ENCODE assay signal across 8 cellular contexts in the genomic region with DNA sequence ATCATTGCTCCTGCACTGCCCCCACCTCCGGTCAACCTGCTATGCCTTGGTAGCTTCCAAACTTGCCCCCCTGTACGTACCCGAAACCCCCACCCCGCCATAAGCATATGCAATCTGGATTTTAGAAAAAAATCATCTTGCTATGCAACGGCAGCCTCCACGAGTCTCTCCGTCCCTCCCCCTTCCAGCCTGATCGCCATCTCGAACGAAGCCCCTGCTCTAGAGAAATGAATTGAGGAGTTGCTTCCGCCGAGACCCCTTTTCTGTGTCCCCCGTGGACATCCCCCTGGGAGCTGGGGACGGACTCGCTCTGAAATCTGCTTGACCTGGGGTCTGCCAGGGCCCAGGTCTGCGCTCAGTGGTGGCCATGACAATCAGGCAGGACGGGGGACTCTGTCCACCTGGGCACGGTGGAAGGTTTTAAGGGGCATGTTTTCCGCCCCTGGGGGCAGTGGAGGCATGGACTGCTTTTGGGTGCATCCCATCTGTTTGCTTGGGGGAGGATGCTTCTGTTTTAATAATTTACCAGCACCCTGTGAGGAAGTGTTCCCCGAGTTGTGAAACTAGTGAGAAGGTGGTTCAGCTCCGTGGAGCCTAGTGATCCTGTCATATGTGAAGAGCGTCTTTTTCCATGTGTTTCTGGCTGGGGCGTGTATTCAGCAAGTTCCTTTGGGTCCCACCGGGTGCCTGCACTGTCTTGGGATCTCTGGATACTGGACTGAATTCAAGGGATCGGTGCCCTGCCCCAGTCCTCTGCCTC.
DNase-seq lines count a peak whose midpoint lies in the region; ATAC-seq and TF ChIP-seq lines count a peak whose summit lies in the region.

No MANE protein-coding gene starts in this region.

- peaks cover 43% of the 10 kb centered on the region for H3K4me1 Mint-ChIP-seq in nephron

- TF ChIP-seq CTCF in RWPE1 (conservative IDR thresholded peaks at IDR 0.05; ENCODE audit: low read depth) (no peak), nephron (IDR thresholded peaks at IDR 0.05; ENCODE audit: unreplicated experiment in 3 of 3) (no peak)

- H3K27ac ChIP-seq in RWPE1 = peak overlapping the region; percentile 91

- peaks cover 4% of the 10 kb centered on the region for H3K36me3 Mint-ChIP-seq in nephron (ENCODE audit: low read depth)

- CTCF ChIA-PET in RWPE1 (lab: Yijun Ruan, JAX) = interaction anchor here (0.7 to 1.0 kb wide), 3 partner anchors 31 to 61 kb away, joined by 3 to 4 read pairs (median 3); no protein-coding TSS in a partner anchor

- POLR2A ChIA-PET in RWPE1 (lab: Yijun Ruan, JAX; ENCODE audit: low non-redundant PET) = no interaction called here

- peak; percentile 11 for DNase-seq in stimulated activated CD4-positive, alpha-beta T cell treated with anti-CD3 and anti-CD28 coated beads, Interleukin-4, amount 100 ng/mL, for 24 hours
- no peak for DNase-seq in stimulated activated CD4-positive, alpha-beta T cell treated with anti-CD3 and anti-CD28 coated beads, Interleukin-2, amount 100 ng/mL, for 48 hours
- no peak for DNase-seq in RWPE1 (ENCODE audit: low spot score)
- peak; percentile 58 for DNase-seq in ecto neural progenitor cell (ENCODE audit: low spot score)

- H3K9me3 Mint-ChIP-seq in nephron = no peaks in the 10 kb centered on the region

- ATAC-seq in GM21786 (IDR thresholded peaks at IDR 0.05; ENCODE audit: unreplicated experiment) = no peak
- no peak for ATAC-seq in GM21528 (IDR thresholded peaks at IDR 0.05; ENCODE audit: low FRiP score, unreplicated experiment)
- no peak for ATAC-seq in GM19455 (IDR thresholded peaks at IDR 0.05; ENCODE audit: unreplicated experiment)

- peak overlapping the region; percentile 39 to 87 (median 85) for H3K27ac Mint-ChIP-seq in nephron

- H3K4me3 Mint-ChIP-seq in nephron = peak overlapping the region; percentile 96 to 100 (median 99)

- no peaks in the 10 kb centered on the region for H3K27me3 Mint-ChIP-seq in nephron (ENCODE audit: low read depth)

Comparison
In these comparisons a context has a peak if more than half of its experiments do, and no peak if none do; other contexts are left out.
1. DNase-seq: peak in stimulated activated CD4-positive, alpha-beta T cell treated with anti-CD3 and anti-CD28 coated beads, Interleukin-4, amount 100 ng/mL, for 24 hours (single experiment) and ecto neural progenitor cell (single experiment); none in stimulated activated CD4-positive, alpha-beta T cell treated with anti-CD3 and anti-CD28 coated beads, Interleukin-2, amount 100 ng/mL, for 48 hours (0 of 2) and RWPE1 (single experiment).